ENCODE assay signal across 19 cellular contexts in the genomic region with DNA sequence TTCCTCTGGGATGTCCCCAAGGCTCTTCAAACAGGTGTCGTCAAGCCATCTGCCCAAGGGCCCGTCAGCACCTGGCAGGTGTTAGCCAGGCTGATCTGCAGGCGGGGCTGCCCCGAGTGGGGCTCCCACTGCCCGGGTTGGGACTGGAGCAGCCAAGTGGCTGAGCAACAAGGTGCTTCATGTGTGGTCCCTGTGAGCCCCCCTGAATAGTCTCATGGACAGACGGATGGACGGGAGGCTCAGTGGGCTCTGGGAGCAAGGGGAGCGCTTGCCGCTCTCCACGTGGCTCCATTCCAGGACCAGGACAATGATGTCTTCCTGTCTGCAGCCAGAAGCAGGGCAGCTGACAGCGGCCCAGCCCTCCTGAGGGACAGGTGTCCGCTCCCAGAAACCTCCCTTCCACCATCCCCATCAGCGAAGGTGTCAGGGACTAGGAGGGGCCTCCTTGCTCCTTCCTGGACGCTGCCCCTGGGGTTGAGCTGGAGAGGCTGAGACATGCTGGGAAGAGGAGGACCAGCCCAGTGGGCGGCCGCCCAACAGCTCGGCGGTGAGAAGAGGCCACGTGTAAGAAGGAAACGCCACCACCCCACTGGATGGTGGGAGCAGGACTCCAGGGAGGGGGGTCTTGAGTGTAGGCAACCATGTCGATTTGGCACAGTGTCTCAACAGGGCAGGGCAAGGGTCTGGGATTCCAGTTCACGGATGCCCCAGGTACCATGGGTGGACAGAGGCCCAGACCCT. TPM values are rescaled to one million over a fixed set of nuclear protein-coding genes. Genes with fewer than 3 reads are reported as not detected.
DNase-seq lines count a peak whose midpoint lies in the region; ATAC-seq, FAIRE-seq and TF ChIP-seq lines count a peak whose summit lies in the region.
"Had no signal": no experiment of that assay in that cellular context is flagged by ENCODE, and none has a peak within 500 bp of the region (broad histone marks: within the 10 kb centered on the region; RNA-seq: fewer than 3 reads in every experiment).

No MANE protein-coding gene starts in this region.

- intact Hi-C loops in IMR-90 (cut with micrococcal nuclease): no loop called here
- intact Hi-C loops in K562 (cut with micrococcal nuclease): no loop called here
- intact Hi-C loops in posterior vena cava (cut with DNase I): no loop called here

- H3K79me2 ChIP-seq in K562 (ENCODE audit: control insufficient read depth, insufficient read depth, low read length): no peaks in the 10 kb centered on the region

- FAIRE-seq in K562 (lab: Jason Lieb, UNC): no peak
- FAIRE-seq: A204.1, GM12878, HTR-8/SVneo had no signal

- dilution Hi-C loops in IMR-90 (cut with HindIII; ENCODE audit: low sequenced_read_pairs, unreplicated experiment): no loop called here

- H4K5ac ChIP-seq in IMR-90 (ENCODE audit: low read depth, low read length): no peak overlapping the region

- H2AK5ac ChIP-seq in IMR-90 (ENCODE audit: low read depth, low read length): no peak overlapping the region

- no peak for TF ChIP-seq EP300 in K562 (IDR thresholded peaks at IDR 0.05; ENCODE audit: low read length)

- H2AK9ac ChIP-seq in IMR-90 (replicated peaks; ENCODE audit: low read depth, low read length, poor library complexity): peak overlapping the region; percentile 78

- H3K4ac ChIP-seq in IMR-90 (ENCODE audit: low read depth, low read length): no peak overlapping the region

- H2BK20ac ChIP-seq in IMR-90 (ENCODE audit: low read depth, low read length): no peak overlapping the region

- H3K4me2 ChIP-seq in IMR-90 (ENCODE audit: low read depth, low read length) (no peak overlapping the region), K562 (ENCODE audit: insufficient read depth, low read length) (no peak overlapping the region)

- H3K27ac ChIP-seq in IMR-90 (ENCODE audit: insufficient read depth, low read length) (no peak overlapping the region), K562 (ENCODE audit: extremely low read depth, low read depth, low read length) (no peak overlapping the region), coronary artery (no peak overlapping the region)

- DNase-seq in IMR-90 (no peak), K562 (ENCODE audit: extremely low read depth in 1 of 4, low spot score in 3 of 4) (no peak), posterior vena cava (ENCODE audit: low spot score) (peak; percentile 72), coronary artery (ENCODE audit: low spot score) (no peak)
- DNase-seq in activated effector memory CD4-positive, alpha-beta T cell treated with Interleukin-2 at 50 U/mL for 16 hours: no peak
- DNase-seq: ACHN; BE2C; CD4-positive, CD25-positive, alpha-beta regulatory T cell; CD8-positive, alpha-beta memory T cell; COR-L47; DMS 273 treated with DMSO at 0.1 percent for 48 hours; DMS53; DND-41; EL; GOT3; H9 had no signal

- TF ChIP-seq POLR2A in IMR-90 (IDR thresholded peaks at IDR 0.05; ENCODE audit: low read depth, low read length) (no peak), K562 (conservative IDR thresholded peaks at IDR 0.05) (0 out of 2 replicates have a peak, but pooled peaks have one; percentile 4)

- no peak for TF ChIP-seq CTCF in IMR-90 (conservative IDR thresholded peaks at IDR 0.05; ENCODE audit: low read depth, low read length)
- no peak for TF ChIP-seq CTCF in K562 (IDR thresholded peaks at IDR 0.05 in 2 of 3, conservative IDR thresholded peaks at IDR 0.05 in 1 of 3; ENCODE audit: insufficient read depth in 2 of 3, low read depth in 1 of 3, low read length in 3 of 3)
- TF ChIP-seq CTCF in coronary artery (IDR thresholded peaks at IDR 0.05): no peak

- H4K91ac ChIP-seq in IMR-90 (ENCODE audit: insufficient read depth, low read depth, low read length): no peak overlapping the region

- no peak overlapping the region for H3K9ac ChIP-seq in IMR-90 (ENCODE audit: low read depth, low read length)
- peak overlapping the region in 1 of 2 experiments; percentile 76; a peak in 2 of 4 replicates for H3K9ac ChIP-seq in K562 (ENCODE audit: insufficient read depth in 1 of 2, low read depth in 2 of 2, low read length in 2 of 2)

- H3K9me1 ChIP-seq in IMR-90 (ENCODE audit: insufficient read depth, low read length) (no peaks in the 10 kb centered on the region), K562 (ENCODE audit: control insufficient read depth, insufficient read depth, low read length) (no peaks in the 10 kb centered on the region)

- in situ Hi-C loops in IMR-90 (cut with MboI; ENCODE audit: low sequenced_read_pairs): no loop called here
- in situ Hi-C loops in K562 (cut with MboI): no loop called here

- no peak overlapping the region for H3K18ac ChIP-seq in IMR-90 (ENCODE audit: low read depth, low read length)

- H3K4me1 ChIP-seq in IMR-90 (ENCODE audit: control insufficient read depth, insufficient read depth, low read length) (no peaks in the 10 kb centered on the region), K562 (replicated peaks in 1 of 2; ENCODE audit: control insufficient read depth in 2 of 2, insufficient read depth in 2 of 2, low read length in 2 of 2) (peaks cover 0 to 45% of the 10 kb centered on the region in 2 experiments; a peak in 2 of 5 replicates)
- H3K4me1 ChIP-seq: BE2C had no signal

- H4K20me1 ChIP-seq in IMR-90 (ENCODE audit: insufficient read depth, low read length): 0 out of 2 replicates have a peak, but pooled peaks cover 9% of the 10 kb centered on the region
- no peaks in the 10 kb centered on the region; the same call in 1 of the 2 replicates for H4K20me1 ChIP-seq in K562 (replicated peaks; ENCODE audit: control insufficient read depth, insufficient read depth, low read length)

- POLR2A ChIA-PET in IMR-90 (lab: Charles Lee; ENCODE audit: unreplicated experiment): no interaction called here
- POLR2A ChIA-PET in K562 (lab: Yijun Ruan, JAX): interaction anchor here (0.6 kb wide), 1 partner anchor 17 kb away, joined by 3 read pairs; no protein-coding TSS in a partner anchor

- BruUV-seq in IMR-90 (replicated peaks; lab: Mats Ljungman, UMichigan): no TSS peak
- BruUV-seq in K562 (replicated peaks; lab: Mats Ljungman, UMichigan): no TSS peak

- H3K56ac ChIP-seq in IMR-90 (ENCODE audit: extremely low read depth, insufficient read depth, low read length): no peak overlapping the region

- no peak overlapping the region for H2BK15ac ChIP-seq in IMR-90 (ENCODE audit: low read depth, low read length)

- no peaks in the 10 kb centered on the region for H3K9me3 ChIP-seq in IMR-90 (ENCODE audit: control insufficient read depth, insufficient read depth, low read length)
- no peaks in the 10 kb centered on the region for H3K9me3 ChIP-seq in K562 (replicated peaks; ENCODE audit: control insufficient read depth, insufficient read depth, low read depth, low read length)
- H3K9me3 ChIP-seq: BE2C had no signal

- CTCF ChIA-PET in IMR-90 (lab: Yijun Ruan, JAX): no interaction called here
- CTCF ChIA-PET in K562 (lab: Yijun Ruan, JAX; ENCODE audit: low intra/inter-chr PET ratio): no interaction called here

- H3K23ac ChIP-seq in IMR-90 (ENCODE audit: low read depth, low read length): no peak overlapping the region

- TF ChIP-seq RAD21 in IMR-90 (IDR thresholded peaks at IDR 0.05; ENCODE audit: low read length): no peak
- no peak for TF ChIP-seq RAD21 in K562 (CRISPR knock-in tag; conservative IDR thresholded peaks at IDR 0.05 in 1 of 2, IDR thresholded peaks at IDR 0.05 in 1 of 2)

- 91% methylated on average over 12 of the region's 22 CpGs; no CpG with 5 or more reads in 1 of the 2 experiments for WGBS in IMR-90 (ENCODE audit: extremely low coverage in 2 of 2, insufficient read length in 1 of 2), 2 experiments
- 69% methylated on average over 20 of the region's 22 CpGs for WGBS in K562 (ENCODE audit: insufficient coverage, low coverage, missing lambda C conversion rate)

- H2BK120ac ChIP-seq in IMR-90 (ENCODE audit: low read depth, low read length): no peak overlapping the region

- H3K27me3 ChIP-seq in IMR-90 (ENCODE audit: control insufficient read depth, insufficient read depth, low read length): no peaks in the 10 kb centered on the region
- H3K27me3 ChIP-seq in K562 (ENCODE audit: control insufficient read depth in 2 of 2, insufficient read depth in 2 of 2, low read length in 2 of 2): no peaks in the 10 kb centered on the region

- no peak for ATAC-seq in IMR-90 (ENCODE audit: low read depth)
- no peak for ATAC-seq in K562
- ATAC-seq: GM12878 had no signal

- H2AFZ ChIP-seq in IMR-90 (replicated peaks; ENCODE audit: low read length, poor library complexity): no peak overlapping the region
- no peak overlapping the region for H2AFZ ChIP-seq in K562 (ENCODE audit: low read depth, low read length)

- no peak overlapping the region for H4K8ac ChIP-seq in IMR-90 (ENCODE audit: low read depth in 2 of 2, low read length in 2 of 2)

- no peak overlapping the region for H3K14ac ChIP-seq in IMR-90 (replicated peaks; ENCODE audit: low read depth, low read length)

- no peaks in the 10 kb centered on the region for H3K79me1 ChIP-seq in IMR-90 (ENCODE audit: low read depth in 1 of 2, low read length in 2 of 2)

- H3K36me3 ChIP-seq in IMR-90 (ENCODE audit: control insufficient read depth, insufficient read depth, low read length) (peaks cover 7% of the 10 kb centered on the region; the same call in 1 of the 2 replicates), K562 (ENCODE audit: control insufficient read depth, insufficient read depth, low read length) (peaks cover 3% of the 10 kb centered on the region; the same call in 1 of the 3 replicates)
- H3K36me3 ChIP-seq: BE2C had no signal

- H2BK5ac ChIP-seq in IMR-90 (ENCODE audit: low read depth, low read length, poor library complexity, severe bottlenecking): no peak overlapping the region

- H3K4me3 ChIP-seq in IMR-90 (ENCODE audit: insufficient read depth, low read depth, low read length) (no peak overlapping the region), K562 (no peak overlapping the region), coronary artery (no peak overlapping the region)
- H3K4me3 ChIP-seq: GM12878 had no signal

RNA-seq across cellular contexts. Expression of a gene that starts 9.6 kb away (rescaled TPM):
- not detected in 2 replicates for total RNA-seq in IMR-90 (2012; rRNA removed)
- polyA plus RNA-seq in IMR-90 (2012; rRNA removed): 0.21 and 0.34 TPM in 2 replicates
- polyA plus RNA-seq in IMR-90 (2012; cell fraction: cytosol; rRNA removed): 0.19 and 0.21 TPM in 2 replicates
- polyA plus RNA-seq in IMR-90 (2012; cell fraction: nucleus; rRNA removed; ENCODE audit: low replicate concordance): 0.11 and 0.23 TPM in 2 replicates
- 0.79 and 2.9 TPM in 2 replicates for total RNA-seq in K562 (2011; cell fraction: chromatin; rRNA removed; ENCODE audit: low replicate concordance)
- total RNA-seq in K562 (2011; cell fraction: nucleolus; rRNA removed): 3.2 and 3.7 TPM in 2 replicates
- 0.95 and 1.1 TPM in 2 replicates for total RNA-seq in K562 (2011; cell fraction: nucleoplasm; rRNA removed)
- 2.7 and 4.1 TPM in 2 replicates for total RNA-seq in K562 (2014; rRNA removed)
- 0.15 and 0.19 TPM in 2 replicates for total RNA-seq in K562 (2014; rRNA removed; fragmentation: Illumina TruSeq; extraction: Trizol)
- total RNA-seq in K562 (2015; rRNA removed; fragmentation: Illumina TruSeq; extraction: Trizol): 0.72 and 0.87 TPM in 2 replicates
- 2.5 and 3.1 TPM in 2 replicates for total RNA-seq in K562 (2021)
- polyA plus RNA-seq in K562 (2011; rRNA removed): 0.88 and 3.0 TPM in 2 replicates
- 3.2 and 5.5 TPM in 2 replicates for polyA plus RNA-seq in K562 (2011; cell fraction: cytosol; rRNA removed)
- polyA plus RNA-seq in K562 (2011; cell fraction: nucleus; rRNA removed): 2.9 and 3.8 TPM in 2 replicates
- 0.95 and 1.2 TPM in 2 replicates for polyA plus RNA-seq in K562 (2012)
- 0.70 and 1.9 TPM in 2 replicates for polyA plus RNA-seq in K562 (2014; fragmentation: Illumina TruSeq; extraction: Trizol)
- polyA plus RNA-seq in K562 (2014; fragmentation: Nextera tagmentation; extraction: Ambion mirVana): under 1 TPM in 1 of 2 experiments, not detected in 1; 0.04 TPM
- 1.5 and 2.1 TPM in 2 replicates for polyA plus RNA-seq in K562 (2014; rRNA removed)
- 0.42 and 0.87 TPM in 2 replicates for polyA minus RNA-seq in K562 (2011; rRNA and poly(A)+ RNA removed)
- 1.9 and 3.5 TPM in 2 replicates for polyA minus RNA-seq in K562 (2011; cell fraction: cytosol; rRNA and poly(A)+ RNA removed)
- 1.5 and 2.3 TPM in 2 replicates for polyA minus RNA-seq in K562 (2011; cell fraction: nucleus; rRNA and poly(A)+ RNA removed)
- under 1 TPM; 0.43 to 0.56 TPM for total RNA-seq in posterior vena cava

RNA-seq across cellular contexts. Expression of a gene that starts 13.8 kb away (rescaled TPM):
- 17.2 and 18.3 TPM in 2 replicates for total RNA-seq in IMR-90 (2012; rRNA removed)
- polyA plus RNA-seq in IMR-90 (2012; rRNA removed): 28.4 and 33.1 TPM in 2 replicates
- 28.1 and 45.4 TPM in 2 replicates for polyA plus RNA-seq in IMR-90 (2012; cell fraction: cytosol; rRNA removed)
- 63.8 and 197 TPM in 2 replicates for polyA plus RNA-seq in IMR-90 (2012; cell fraction: nucleus; rRNA removed; ENCODE audit: low replicate concordance)
- 321 and 787 TPM in 2 replicates for total RNA-seq in K562 (2011; cell fraction: chromatin; rRNA removed; ENCODE audit: low replicate concordance)
- 569 and 688 TPM in 2 replicates for total RNA-seq in K562 (2011; cell fraction: nucleolus; rRNA removed)
- 436 and 479 TPM in 2 replicates for total RNA-seq in K562 (2011; cell fraction: nucleoplasm; rRNA removed)
- total RNA-seq in K562 (2014; rRNA removed): 89.2 and 121 TPM in 2 replicates
- 17.6 and 26.6 TPM in 2 replicates for total RNA-seq in K562 (2014; rRNA removed; fragmentation: Illumina TruSeq; extraction: Trizol)
- total RNA-seq in K562 (2015; rRNA removed; fragmentation: Illumina TruSeq; extraction: Trizol): 45.3 and 45.5 TPM in 2 replicates
- 126 and 141 TPM in 2 replicates for total RNA-seq in K562 (2021)
- polyA plus RNA-seq in K562 (2011; rRNA removed): 53.9 and 168 TPM in 2 replicates
- 114 and 126 TPM in 2 replicates for polyA plus RNA-seq in K562 (2011; cell fraction: cytosol; rRNA removed)
- polyA plus RNA-seq in K562 (2011; cell fraction: nucleus; rRNA removed): 587 and 718 TPM in 2 replicates
- polyA plus RNA-seq in K562 (2012): 111 and 112 TPM in 2 replicates
- 32.9 and 65.4 TPM in 2 replicates for polyA plus RNA-seq in K562 (2014; fragmentation: Illumina TruSeq; extraction: Trizol)
- polyA plus RNA-seq in K562 (2014; fragmentation: Nextera tagmentation; extraction: Ambion mirVana): 10 to 100 TPM; 12.2 to 15.4 TPM
- 65.6 and 82.5 TPM in 2 replicates for polyA plus RNA-seq in K562 (2014; rRNA removed)
- 19.0 and 22.9 TPM in 2 replicates for polyA minus RNA-seq in K562 (2011; rRNA and poly(A)+ RNA removed)
- 57.7 and 136 TPM in 2 replicates for polyA minus RNA-seq in K562 (2011; cell fraction: cytosol; rRNA and poly(A)+ RNA removed)
- polyA minus RNA-seq in K562 (2011; cell fraction: nucleus; rRNA and poly(A)+ RNA removed): 78.2 and 151 TPM in 2 replicates
- total RNA-seq in posterior vena cava: 10 to 100 TPM; 21.6 to 22.6 TPM

RNA-seq across cellular contexts. Expression of a gene that starts 25.8 kb away (rescaled TPM):
- total RNA-seq in IMR-90 (2012; rRNA removed) (65.6 and 90.5 TPM in 2 replicates), K562 (2014; rRNA removed) (683 and 757 TPM in 2 replicates), K562 (2014; rRNA removed; fragmentation: Illumina TruSeq; extraction: Trizol) (44.5 and 72.5 TPM in 2 replicates), K562 (2015; rRNA removed; fragmentation: Illumina TruSeq; extraction: Trizol) (196 and 239 TPM in 2 replicates), K562 (2021) (384 and 422 TPM in 2 replicates), posterior vena cava (100 to 1,000 TPM in 1 of 2 donors, 10 to 100 TPM in 1; 71.4 to 168 TPM)
- polyA plus RNA-seq in IMR-90 (2012; rRNA removed) (169 and 228 TPM in 2 replicates), K562 (2011; rRNA removed) (93.0 and 157 TPM in 2 replicates), K562 (2014; fragmentation: Illumina TruSeq; extraction: Trizol) (63.5 and 240 TPM in 2 replicates), K562 (2014; fragmentation: Nextera tagmentation; extraction: Ambion mirVana) (under 1 TPM; 0.34 to 0.45 TPM), K562 (2014; rRNA removed) (519 and 579 TPM in 2 replicates)
- polyA plus RNA-seq in IMR-90 (2012; cell fraction: cytosol; rRNA removed): 205 and 351 TPM in 2 replicates
- 119 and 281 TPM in 2 replicates for polyA plus RNA-seq in IMR-90 (2012; cell fraction: nucleus; rRNA removed; ENCODE audit: low replicate concordance)
- total RNA-seq in K562 (2011; cell fraction: chromatin; rRNA removed; ENCODE audit: low replicate concordance): 136 and 579 TPM in 2 replicates
- total RNA-seq in K562 (2011; cell fraction: nucleolus; rRNA removed): 819 and 943 TPM in 2 replicates
- total RNA-seq in K562 (2011; cell fraction: nucleoplasm; rRNA removed): 427 and 435 TPM in 2 replicates
- 366 and 963 TPM in 2 replicates for polyA plus RNA-seq in K562 (2011; cell fraction: cytosol; rRNA removed)
- 349 and 566 TPM in 2 replicates for polyA plus RNA-seq in K562 (2011; cell fraction: nucleus; rRNA removed)
- polyA plus RNA-seq in K562 (2012): 346 and 377 TPM in 2 replicates
- polyA minus RNA-seq in K562 (2011; rRNA and poly(A)+ RNA removed): 40.1 and 80.4 TPM in 2 replicates
- polyA minus RNA-seq in K562 (2011; cell fraction: cytosol; rRNA and poly(A)+ RNA removed): 249 and 254 TPM in 2 replicates
- 78.6 and 83.5 TPM in 2 replicates for polyA minus RNA-seq in K562 (2011; cell fraction: nucleus; rRNA and poly(A)+ RNA removed)

RNA-seq across cellular contexts. Expression of a gene that starts 29.5 kb away (rescaled TPM):
- total RNA-seq in IMR-90 (2012; rRNA removed): 6.9 and 8.1 TPM in 2 replicates
- 17.4 and 24.1 TPM in 2 replicates for polyA plus RNA-seq in IMR-90 (2012; rRNA removed)
- polyA plus RNA-seq in IMR-90 (2012; cell fraction: cytosol; rRNA removed): 13.4 and 20.8 TPM in 2 replicates
- polyA plus RNA-seq in IMR-90 (2012; cell fraction: nucleus; rRNA removed; ENCODE audit: low replicate concordance): 31.6 and 83.7 TPM in 2 replicates
- total RNA-seq in K562 (2011; cell fraction: chromatin; rRNA removed; ENCODE audit: low replicate concordance): 58.8 and 182 TPM in 2 replicates
- 89.5 and 92.7 TPM in 2 replicates for total RNA-seq in K562 (2011; cell fraction: nucleolus; rRNA removed)
- 60.1 and 64.4 TPM in 2 replicates for total RNA-seq in K562 (2011; cell fraction: nucleoplasm; rRNA removed)
- 46.9 and 61.6 TPM in 2 replicates for total RNA-seq in K562 (2014; rRNA removed)
- 6.1 and 7.3 TPM in 2 replicates for total RNA-seq in K562 (2014; rRNA removed; fragmentation: Illumina TruSeq; extraction: Trizol)
- total RNA-seq in K562 (2015; rRNA removed; fragmentation: Illumina TruSeq; extraction: Trizol): 19.5 and 22.3 TPM in 2 replicates
- 60.3 and 61.2 TPM in 2 replicates for total RNA-seq in K562 (2021)
- polyA plus RNA-seq in K562 (2011; rRNA removed): 26.5 and 37.4 TPM in 2 replicates
- 37.8 and 90.9 TPM in 2 replicates for polyA plus RNA-seq in K562 (2011; cell fraction: cytosol; rRNA removed)
- 118 and 185 TPM in 2 replicates for polyA plus RNA-seq in K562 (2011; cell fraction: nucleus; rRNA removed)
- 23.8 and 39.8 TPM in 2 replicates for polyA plus RNA-seq in K562 (2012)
- polyA plus RNA-seq in K562 (2014; fragmentation: Illumina TruSeq; extraction: Trizol): 12.7 and 27.9 TPM in 2 replicates
- polyA plus RNA-seq in K562 (2014; fragmentation: Nextera tagmentation; extraction: Ambion mirVana): under 1 TPM; 0.56 to 0.96 TPM
- polyA plus RNA-seq in K562 (2014; rRNA removed): 59.4 and 65.6 TPM in 2 replicates
- polyA minus RNA-seq in K562 (2011; rRNA and poly(A)+ RNA removed): 7.0 and 12.0 TPM in 2 replicates
- 41.2 and 44.5 TPM in 2 replicates for polyA minus RNA-seq in K562 (2011; cell fraction: cytosol; rRNA and poly(A)+ RNA removed)
- 33.4 and 39.2 TPM in 2 replicates for polyA minus RNA-seq in K562 (2011; cell fraction: nucleus; rRNA and poly(A)+ RNA removed)
- 10 to 100 TPM; 16.8 to 19.0 TPM for total RNA-seq in posterior vena cava

RNA-seq across cellular contexts. Expression of a gene that starts 29.6 kb away (rescaled TPM):
- total RNA-seq in IMR-90 (2012; rRNA removed): 12.8 and 12.9 TPM in 2 replicates
- 18.4 and 23.4 TPM in 2 replicates for polyA plus RNA-seq in IMR-90 (2012; rRNA removed)
- polyA plus RNA-seq in IMR-90 (2012; cell fraction: cytosol; rRNA removed): 16.4 and 19.7 TPM in 2 replicates
- 25.5 and 154 TPM in 2 replicates for polyA plus RNA-seq in IMR-90 (2012; cell fraction: nucleus; rRNA removed; ENCODE audit: low replicate concordance)
- 45.3 and 159 TPM in 2 replicates for total RNA-seq in K562 (2011; cell fraction: chromatin; rRNA removed; ENCODE audit: low replicate concordance)
- 114 and 148 TPM in 2 replicates for total RNA-seq in K562 (2011; cell fraction: nucleolus; rRNA removed)
- total RNA-seq in K562 (2011; cell fraction: nucleoplasm; rRNA removed): 48.7 and 66.7 TPM in 2 replicates
- total RNA-seq in K562 (2014; rRNA removed): 55.4 and 68.9 TPM in 2 replicates
- 7.2 and 11.9 TPM in 2 replicates for total RNA-seq in K562 (2014; rRNA removed; fragmentation: Illumina TruSeq; extraction: Trizol)
- 41.1 and 49.2 TPM in 2 replicates for total RNA-seq in K562 (2015; rRNA removed; fragmentation: Illumina TruSeq; extraction: Trizol)
- 105 and 106 TPM in 2 replicates for total RNA-seq in K562 (2021)
- 23.2 and 30.1 TPM in 2 replicates for polyA plus RNA-seq in K562 (2011; rRNA removed)
- polyA plus RNA-seq in K562 (2011; cell fraction: cytosol; rRNA removed): 40.2 and 96.8 TPM in 2 replicates
- 102 and 136 TPM in 2 replicates for polyA plus RNA-seq in K562 (2011; cell fraction: nucleus; rRNA removed)
- polyA plus RNA-seq in K562 (2012): 34.1 and 51.7 TPM in 2 replicates
- 17.7 and 46.9 TPM in 2 replicates for polyA plus RNA-seq in K562 (2014; fragmentation: Illumina TruSeq; extraction: Trizol)
- polyA plus RNA-seq in K562 (2014; fragmentation: Nextera tagmentation; extraction: Ambion mirVana): 1 to 10 TPM; 1.3 to 3.0 TPM
- polyA plus RNA-seq in K562 (2014; rRNA removed): 63.4 and 76.6 TPM in 2 replicates
- polyA minus RNA-seq in K562 (2011; rRNA and poly(A)+ RNA removed): 9.4 and 14.4 TPM in 2 replicates
- polyA minus RNA-seq in K562 (2011; cell fraction: cytosol; rRNA and poly(A)+ RNA removed): 48.0 and 51.1 TPM in 2 replicates
- polyA minus RNA-seq in K562 (2011; cell fraction: nucleus; rRNA and poly(A)+ RNA removed): 40.7 and 44.1 TPM in 2 replicates
- total RNA-seq in posterior vena cava: 10 to 100 TPM; 17.2 to 20.4 TPM
